Comparison of ENCODE assay signal across 23 cellular contexts in the genomic region with DNA sequence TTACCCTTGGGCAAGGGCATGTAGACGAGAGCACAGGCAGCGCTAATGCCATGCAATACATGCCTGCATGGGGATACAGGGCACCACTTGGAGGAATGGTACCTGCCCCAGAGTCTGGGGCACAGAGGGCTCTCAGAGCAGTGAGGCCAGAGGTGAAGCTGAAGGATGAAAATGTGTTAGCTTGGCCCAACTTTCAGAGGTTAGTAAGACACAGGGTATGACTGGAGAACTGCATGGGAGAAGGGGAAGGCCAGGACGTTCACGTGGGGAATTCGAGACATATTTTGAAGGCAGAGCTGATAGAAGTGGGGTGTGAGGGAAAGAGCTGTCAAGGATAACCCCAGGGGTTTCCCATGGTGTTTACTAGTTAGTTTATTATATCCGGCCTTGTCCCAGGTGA. TPM values are rescaled to one million over a fixed set of nuclear protein-coding genes. Genes with fewer than 3 reads are reported as not detected.
DNase-seq lines count a peak whose midpoint lies in the region; ATAC-seq and TF ChIP-seq lines count a peak whose summit lies in the region.
"Had no signal": no experiment of that assay in that cellular context is flagged by ENCODE, and none has a peak within 500 bp of the region (broad histone marks: within the 10 kb centered on the region; RNA-seq: fewer than 3 reads in every experiment).

No MANE protein-coding gene starts in this region.

- H2AFZ ChIP-seq in PC-9, result no peak overlapping the region
- H2AFZ ChIP-seq: GM23248 had no signal

- H3F3A ChIP-seq in PC-9 (ENCODE audit: insufficient read depth, low read depth), result peaks cover 22% of the 10 kb centered on the region

- peaks cover 16% of the 10 kb centered on the region for H3K4me1 Mint-ChIP-seq in type B pancreatic cell (ENCODE audit: unreplicated experiment)

- H3K27me3 ChIP-seq in heart right ventricle (no peaks in the 10 kb centered on the region), PC-9 (ENCODE audit: insufficient read depth, low read depth) (no peaks in the 10 kb centered on the region), brain microvascular endothelial cell (replicated peaks) (no peaks in the 10 kb centered on the region)

- H3K4me1 ChIP-seq in heart right ventricle (peaks cover 8 to 40% (median 26%) of the 10 kb centered on the region in 9 donors), PC-9 (replicated peaks; ENCODE audit: insufficient read depth) (peaks cover 22% of the 10 kb centered on the region)

- no TSS peak for BruUV-seq in PC-9 (replicated peaks; lab: Mats Ljungman, UMichigan)

- WGBS in heart right ventricle, 2 donors, result 74 to 96% methylated on average over 5 to 6 of the region's 6 CpGs

- peak overlapping the region in 2 of 10 donors; percentile 18 to 29 for H3K27ac ChIP-seq in heart right ventricle
- H3K27ac ChIP-seq in PC-9, result no peak overlapping the region
- no peak overlapping the region for H3K27ac ChIP-seq in brain microvascular endothelial cell
- H3K27ac ChIP-seq: C4-2B, GM23248 had no signal

- TF ChIP-seq CTCF in heart right ventricle (IDR thresholded peaks at IDR 0.05) (no peak), PC-9 (conservative IDR thresholded peaks at IDR 0.05) (no peak), type B pancreatic cell (conservative IDR thresholded peaks at IDR 0.05) (no peak), brain microvascular endothelial cell (IDR thresholded peaks at IDR 0.05; ENCODE audit: low read depth, low read length, missing control alignments) (no peak)

- H4K20me1 ChIP-seq in PC-9 (ENCODE audit: insufficient read depth), result no peaks in the 10 kb centered on the region

- ATAC-seq in left cardiac atrium (no peak), heart right ventricle (no peak), GM18867 (IDR thresholded peaks at IDR 0.05; ENCODE audit: unreplicated experiment) (no peak)
- ATAC-seq: Panc1 had no signal

- H3K36me3 ChIP-seq in heart right ventricle (peaks cover 0 to 20% (median 0%) of the 10 kb centered on the region in 9 donors), PC-9 (ENCODE audit: low read depth) (no peaks in the 10 kb centered on the region), brain microvascular endothelial cell (replicated peaks) (no peaks in the 10 kb centered on the region)

- peaks cover 15% of the 10 kb centered on the region for H3K36me3 Mint-ChIP-seq in type B pancreatic cell

- DNase-seq in left cardiac atrium (peak; percentile 6), heart right ventricle (no peak), PC-9 (no peak), mesenteric fat pad (ENCODE audit: low spot score) (peak; percentile 62), type B pancreatic cell (ENCODE audit: extremely low spot score, unreplicated experiment) (no peak), HUDEP-2 (lab: John Stamatoyannopoulos, UW; ENCODE audit: unreplicated experiment in 76 of 76) (no peak), brain microvascular endothelial cell (no peak)
- DNase-seq: COR-L47, DMS 273 treated with DMSO at 0.1 percent for 48 hours, DND-41, GM23248, HCEC 1CT, Kasumi-1, MM.1S, NCI-H1092, NCI-H1436 treated with DMSO at 0.1 percent for 48 hours, NCI-H2029, NCI-H345, NCI-H524 treated with DMSO at 0.1 percent for 48 hours had no signal

- H3K79me2 ChIP-seq in PC-9 (ENCODE audit: low read depth), result no peaks in the 10 kb centered on the region

- H3K4me2 ChIP-seq in PC-9, result 0 out of 2 replicates have a peak overlapping the region, but pooled peaks have one; percentile 40

- POLR2A ChIA-PET in PC-9 (lab: Charles Lee; ENCODE audit: unreplicated experiment), result no interaction called here

- no peak overlapping the region for H3K4me3 ChIP-seq in heart right ventricle
- H3K4me3 ChIP-seq in PC-9, result no peak overlapping the region
- no peak overlapping the region for H3K4me3 ChIP-seq in brain microvascular endothelial cell (ENCODE audit: low read depth, low read length)
- H3K4me3 ChIP-seq: GM23248 had no signal

- H3K9me3 ChIP-seq in heart right ventricle (no peaks in the 10 kb centered on the region), PC-9 (ENCODE audit: insufficient read depth, low read depth) (no peaks in the 10 kb centered on the region)

- H3K27ac Mint-ChIP-seq in type B pancreatic cell, result peak overlapping the region; percentile 61

- H3K4me3 Mint-ChIP-seq in type B pancreatic cell, result no peak overlapping the region

- intact Hi-C loops in left cardiac atrium (cut with DNase I), result no loop called here
- intact Hi-C loops in heart right ventricle (cut with DNase I), result loop anchor here in 4 of 10 donors (2.0 to 10.0 kb wide), 2 partner anchors 47 to 51 kb away; no protein-coding TSS in a partner anchor
- intact Hi-C loops in PC-9 (cut with micrococcal nuclease; ENCODE audit: unreplicated experiment), result no loop called here

- CTCF ChIA-PET in PC-9 (lab: Charles Lee), result no interaction called here

- no peaks in the 10 kb centered on the region for H3K9me2 ChIP-seq in PC-9 (ENCODE audit: insufficient read depth)

- in situ Hi-C loops in brain microvascular endothelial cell (cut with HindIII; ENCODE audit: low pct_ligation_motif_present, low sequenced_read_pairs), result no loop called here

- H3K9me3 Mint-ChIP-seq in type B pancreatic cell, result no peaks in the 10 kb centered on the region

- no peaks in the 10 kb centered on the region for H3K27me3 Mint-ChIP-seq in type B pancreatic cell

RNA-seq across cellular contexts. Expression of a gene that starts 19.6 kb away (rescaled TPM):
- total RNA-seq in left cardiac atrium (10 to 100 TPM; 20.5 to 41.6 TPM), heart right ventricle (10 to 100 TPM in 9 of 10 donors, 1 to 10 TPM in 1; 7.4 to 46.3 (median 17.7) TPM), PC-9 (2021) (9.2 and 10.3 TPM in 2 replicates), mesenteric fat pad (130 TPM), type B pancreatic cell (ENCODE audit: low replicate concordance) (7.5 and 24.5 TPM in 2 replicates)
- polyA plus RNA-seq in heart right ventricle, result 10 to 100 TPM; 14.1 to 28.1 TPM

RNA-seq across cellular contexts. Expression of a gene that starts 26.3 kb away (rescaled TPM):
- total RNA-seq in left cardiac atrium (1 to 10 TPM; 1.8 to 2.5 TPM), heart right ventricle (1 to 10 TPM; 1.1 to 3.1 (median 1.5) TPM), PC-9 (2021) (9.0 and 9.5 TPM in 2 replicates), mesenteric fat pad (3.1 TPM), type B pancreatic cell (ENCODE audit: low replicate concordance) (9.8 and 10.3 TPM in 2 replicates)
- polyA plus RNA-seq in heart right ventricle, result 1 to 10 TPM in 1 of 2 donors, under 1 TPM in 1; 0.80 to 7.5 TPM

RNA-seq across cellular contexts. Expression of a gene that starts 26.4 kb away (rescaled TPM):
- total RNA-seq in left cardiac atrium (10 to 100 TPM; 39.0 to 49.1 TPM), heart right ventricle (10 to 100 TPM; 35.8 to 54.2 (median 41.1) TPM), PC-9 (2021) (43.4 and 44.4 TPM in 2 replicates), mesenteric fat pad (58.7 TPM), type B pancreatic cell (ENCODE audit: low replicate concordance) (76.5 and 98.4 TPM in 2 replicates)
- 10 to 100 TPM; 28.4 to 37.2 TPM for polyA plus RNA-seq in heart right ventricle

RNA-seq across cellular contexts. Expression of a gene that starts 58.6 kb away (rescaled TPM):
- total RNA-seq in left cardiac atrium, result 100 to 1,000 TPM; 160 to 242 TPM
- 1,000 to 10,000 TPM in 2 of 10 donors, 100 to 1,000 TPM in 8; 277 to 1,691 (median 608) TPM for total RNA-seq in heart right ventricle
- 100 to 1,000 TPM; 404 to 586 TPM for polyA plus RNA-seq in heart right ventricle
- total RNA-seq in PC-9 (2021), result not detected in 2 replicates
- 0.10 TPM for total RNA-seq in mesenteric fat pad
- 0.12 TPM in 1 of 2 replicates, not detected in the other for total RNA-seq in type B pancreatic cell (ENCODE audit: low replicate concordance)
- total RNA-seq: G401, GM23248 had no signal
- polyA plus RNA-seq: GM23248 had no signal

Comparison
In these comparisons a context has a peak if more than half of its experiments do, and no peak if none do; other contexts are left out.
1. DNase-seq: peak in left cardiac atrium (single experiment) and mesenteric fat pad (single experiment); none in heart right ventricle (0 of 2), PC-9 (0 of 2), type B pancreatic cell (single experiment), HUDEP-2 (0 of 76) and brain microvascular endothelial cell (single experiment).